In genomic region chr19:18470153-18470552, GRCh38 we compare ENCODE assay signal across 8 cellular contexts. TPM values are rescaled to one million over a fixed set of nuclear protein-coding genes. Genes with fewer than 3 reads are reported as not detected.
DNase-seq lines count a peak whose midpoint lies in the region; ATAC-seq, FAIRE-seq and TF ChIP-seq lines count a peak whose summit lies in the region.

No MANE protein-coding gene starts in this region.

- no peak overlapping the region for H3K18ac ChIP-seq in H9 (ENCODE audit: insufficient read length, low read depth, low read length)

- TF ChIP-seq POLR2A in adrenal gland (IDR thresholded peaks at IDR 0.05) (no peak), right lobe of liver (IDR thresholded peaks at IDR 0.05) (no peak)

- FAIRE-seq in RCC 7860 (lab: Jason Lieb, UNC): no peak

- no peak overlapping the region for H3T11ph ChIP-seq in H9 (ENCODE audit: low read length)

- no peak overlapping the region for H3K14ac ChIP-seq in H9 (ENCODE audit: insufficient read depth, low read length)

- H3K27me3 ChIP-seq in BLaER1 treated with 17β-estradiol and CSF1 and Interleukin-3, amounts not matched to agents 10 nM and 100 nM: no peaks in the 10 kb centered on the region
- no peaks in the 10 kb centered on the region for H3K27me3 ChIP-seq in H9 (ENCODE audit: insufficient read depth, low read length)
- H3K27me3 ChIP-seq in adrenal gland: no peaks in the 10 kb centered on the region
- H3K27me3 ChIP-seq in right lobe of liver: no peaks in the 10 kb centered on the region

- intact Hi-C loops in adrenal gland (cut with DNase I): loop anchor here (5.0 to 10.0 kb wide), 2 partner anchors 107 to 385 kb away; no protein-coding TSS in a partner anchor
- intact Hi-C loops in right lobe of liver (cut with DNase I): loop anchor here in 1 of 2 donors (10.0 kb wide), 1 partner anchor 95 kb away; no protein-coding TSS in a partner anchor

- DNase-seq in H9: peak; percentile 81
- peak in 1 of 7 donors; percentile 46 for DNase-seq in adrenal gland
- DNase-seq in right lobe of liver: peak in 2 of 3 donors; percentile 61 to 70
- no peak for DNase-seq in pons (ENCODE audit: low spot score)
- DNase-seq in RCC 7860 (ENCODE audit: low spot score): no peak

- H4K8ac ChIP-seq in H9 (replicated peaks; ENCODE audit: insufficient read length, low read depth, low read length): no peak overlapping the region

- H3K27ac ChIP-seq in BLaER1 treated with 17β-estradiol and CSF1 and Interleukin-3, amounts not matched to agents 10 nM and 100 nM: peak overlapping the region in 8 of 11 experiments; percentile 19 to 56 (median 42); a peak in 10 of 22 replicates
- H3K27ac ChIP-seq in H9 (ENCODE audit: insufficient read length, low read depth, low read length): no peak overlapping the region
- H3K27ac ChIP-seq in adrenal gland: peak overlapping the region in 1 of 5 donors; percentile 3
- H3K27ac ChIP-seq in right lobe of liver: peak overlapping the region; percentile 17 to 67 (median 63)

- H2BK15ac ChIP-seq in H9 (ENCODE audit: low read depth, low read length): no peak overlapping the region

- H3K27ac Mint-ChIP-seq in H9: peak overlapping the region; percentile 61 to 79 (median 76); a peak in 2 of 7 replicates

- no peak overlapping the region for H2AFZ ChIP-seq in H9 (ENCODE audit: low read length)

- H3K23me2 ChIP-seq in H9 (ENCODE audit: insufficient read length, low read depth, low read length, poor library complexity, severe bottlenecking): no peaks in the 10 kb centered on the region

- no peak overlapping the region for H3K4me3 Mint-ChIP-seq in H9

- no peak overlapping the region for H3K23ac ChIP-seq in H9 (ENCODE audit: insufficient read length, low read depth, low read length)

- H3K4me3 ChIP-seq in BLaER1 treated with 17β-estradiol and CSF1 and Interleukin-3, amounts not matched to agents 10 nM and 100 nM: no peak overlapping the region
- no peak overlapping the region for H3K4me3 ChIP-seq in adrenal gland
- no peak overlapping the region for H3K4me3 ChIP-seq in right lobe of liver

- H4K91ac ChIP-seq in H9 (ENCODE audit: insufficient read length, low read depth, low read length): no peak overlapping the region

- peak overlapping the region in 5 of 11 experiments; percentile 33 to 96 (median 68); a peak in 10 of 22 replicates for H3K4me2 ChIP-seq in BLaER1 treated with 17β-estradiol and CSF1 and Interleukin-3, amounts not matched to agents 10 nM and 100 nM
- no peak overlapping the region for H3K4me2 ChIP-seq in H9 (ENCODE audit: insufficient read depth, insufficient read length, low read length)

- H3K36me3 ChIP-seq in BLaER1 treated with 17β-estradiol and CSF1 and Interleukin-3, amounts not matched to agents 10 nM and 100 nM: peaks cover 20 to 91% (median 45%) of the 10 kb centered on the region in 11 experiments; a peak in 21 of 22 replicates
- H3K36me3 ChIP-seq in adrenal gland (replicated peaks in 1 of 2) (peaks cover 0 to 9% of the 10 kb centered on the region in 2 donors), right lobe of liver (no peaks in the 10 kb centered on the region)

- TF ChIP-seq CTCF in H9 (conservative IDR thresholded peaks at IDR 0.05) (peak; percentile 79), adrenal gland (IDR thresholded peaks at IDR 0.05) (peak in 5 of 6 experiments; percentile 15 to 50 (median 37)), right lobe of liver (IDR thresholded peaks at IDR 0.05) (peak; percentile 58 to 68 (median 62))

- no peak overlapping the region for H3K56ac ChIP-seq in H9 (ENCODE audit: insufficient read length, low read depth, low read length)

- H2BK5ac ChIP-seq in H9 (ENCODE audit: insufficient read length, low read length): no peak overlapping the region

- peak overlapping the region in 6 of 11 experiments; percentile 0 to 39 (median 21); a peak in 6 of 22 replicates for H3K9ac ChIP-seq in BLaER1 treated with 17β-estradiol and CSF1 and Interleukin-3, amounts not matched to agents 10 nM and 100 nM
- no peak overlapping the region for H3K9ac ChIP-seq in H9 (ENCODE audit: extremely low read depth, insufficient read length, low read length)

- H3K27me3 Mint-ChIP-seq in H9 (ENCODE audit: low read depth): no peaks in the 10 kb centered on the region

- H2BK120ac ChIP-seq in H9 (ENCODE audit: low read depth, low read length, poor library complexity, severe bottlenecking): no peak overlapping the region

- no peak overlapping the region for H2BK12ac ChIP-seq in H9 (ENCODE audit: insufficient read length, low read depth, low read length)

- H3K36me3 Mint-ChIP-seq in H9 (ENCODE audit: insufficient read depth in 1 of 3, low read depth in 3 of 3): peaks cover 0 to 5% (median 4%) of the 10 kb centered on the region in 3 experiments; a peak in 3 of 7 replicates

- H3K9me3 Mint-ChIP-seq in H9: no peaks in the 10 kb centered on the region

- no peak overlapping the region for H2AK5ac ChIP-seq in H9 (ENCODE audit: insufficient read length, low read length)

- peak; percentile 59 to 68 (median 63) for ATAC-seq in right lobe of liver
- no peak for ATAC-seq in HG03175 (IDR thresholded peaks at IDR 0.05; ENCODE audit: unreplicated experiment)
- no peak for ATAC-seq in GM19023 (IDR thresholded peaks at IDR 0.05; ENCODE audit: unreplicated experiment)

- WGBS in H9 (ENCODE audit: extremely low coverage, insufficient read length, low lambda C conversion rate): no CpG with 5 or more reads among the region's 5 CpGs
- 69 to 85% (median 77%) methylated on average over 4 to 5 of the region's 5 CpGs; no CpG with 5 or more reads in 1 of the 4 donors for WGBS in adrenal gland, 4 donors
- 20% methylated on average over 1 of the region's 5 CpGs for WGBS in right lobe of liver (ENCODE audit: insufficient coverage, low coverage, low lambda C conversion rate, missing lambda C conversion rate)

- H3K4me1 Mint-ChIP-seq in H9: peaks cover 5 to 7% of the 10 kb centered on the region in 2 experiments

- H3K79me1 ChIP-seq in H9 (ENCODE audit: insufficient read depth, low read depth, low read length, poor library complexity, severe bottlenecking): peaks cover 2% of the 10 kb centered on the region

- H3K9me3 ChIP-seq in BLaER1 treated with 17β-estradiol and CSF1 and Interleukin-3, amounts not matched to agents 10 nM and 100 nM (replicated peaks in 1 of 11): no peaks in the 10 kb centered on the region
- H3K9me3 ChIP-seq in H9 (ENCODE audit: control insufficient read depth, low read depth, low read length) (no peaks in the 10 kb centered on the region), adrenal gland (replicated peaks in 1 of 3) (no peaks in the 10 kb centered on the region), right lobe of liver (no peaks in the 10 kb centered on the region)

- H3K4me1 ChIP-seq in BLaER1 treated with 17β-estradiol and CSF1 and Interleukin-3, amounts not matched to agents 10 nM and 100 nM: peaks cover 21 to 99% (median 62%) of the 10 kb centered on the region in 10 experiments
- no peaks in the 10 kb centered on the region for H3K4me1 ChIP-seq in H9 (ENCODE audit: insufficient read depth, low read length)
- H3K4me1 ChIP-seq in adrenal gland (replicated peaks in 1 of 2): peaks cover 18 to 54% of the 10 kb centered on the region in 2 donors
- peaks cover 0 to 51% (median 21%) of the 10 kb centered on the region in 4 donors for H3K4me1 ChIP-seq in right lobe of liver

- H4K20me1 ChIP-seq in BLaER1 treated with 17β-estradiol and CSF1 and Interleukin-3, amounts not matched to agents 10 nM and 100 nM: peaks cover 42 to 93% (median 65%) of the 10 kb centered on the region in 11 experiments
- H4K20me1 ChIP-seq in H9 (ENCODE audit: control insufficient read depth, insufficient read depth, insufficient read length): no peaks in the 10 kb centered on the region

- no peak overlapping the region for H2BK20ac ChIP-seq in H9 (ENCODE audit: low read depth, low read length, poor library complexity, severe bottlenecking)

- H3K79me2 ChIP-seq in H9 (ENCODE audit: insufficient read depth, low read length): no peaks in the 10 kb centered on the region; the same call in 1 of the 2 replicates

- H4K5ac ChIP-seq in H9 (ENCODE audit: insufficient read length, low read depth, low read length): no peak overlapping the region

- no peak overlapping the region for H3K4ac ChIP-seq in H9 (ENCODE audit: low read depth, low read length)

RNA-seq across cellular contexts. Expression of gene ISYNA1, which starts 32.2 kb away (rescaled TPM):
- total RNA-seq in H9 (2021) (241 and 255 TPM in 2 replicates), adrenal gland (100 to 1,000 TPM in 3 of 8 donors, 10 to 100 TPM in 5; 32.3 to 211 (median 78.7) TPM), right lobe of liver (1 to 10 TPM; 6.5 to 8.3 (median 7.8) TPM)
- 100 to 1,000 TPM in 2 of 3 donors, 1 to 10 TPM in 1; 3.2 to 313 (median 125) TPM for polyA plus RNA-seq in adrenal gland

RNA-seq across cellular contexts. Expression of gene SSBP4, which starts 51.0 kb away (rescaled TPM):
- 46.1 and 50.0 TPM in 2 replicates for total RNA-seq in H9 (2021)
- total RNA-seq in adrenal gland: 100 to 1,000 TPM in 1 of 8 donors, 10 to 100 TPM in 7; 38.9 to 119 (median 73.7) TPM
- polyA plus RNA-seq in adrenal gland: 100 to 1,000 TPM in 2 of 3 donors, 1 to 10 TPM in 1; 9.1 to 160 (median 136) TPM
- 10 to 100 TPM; 12.8 to 23.9 (median 15.9) TPM for total RNA-seq in right lobe of liver

RNA-seq across cellular contexts. Expression of gene ELL, which starts 51.7 kb away (rescaled TPM):
- total RNA-seq in H9 (2021) (15.5 and 17.0 TPM in 2 replicates), adrenal gland (10 to 100 TPM in 7 of 8 donors, 1 to 10 TPM in 1; 9.8 to 28.3 (median 15.2) TPM), right lobe of liver (10 to 100 TPM in 2 of 6 experiments, 1 to 10 TPM in 4; 5.3 to 11.9 (median 8.6) TPM)
- polyA plus RNA-seq in adrenal gland: 10 to 100 TPM in 1 of 3 donors, 1 to 10 TPM in 2; 1.8 to 14.3 (median 9.1) TPM

Comparison
In these comparisons a context has a peak if more than half of its experiments do, and no peak if none do; other contexts are left out.
1. DNase-seq: peak in H9 (single experiment) and right lobe of liver (2 of 3); none in pons (single experiment) and RCC 7860 (single experiment).
2. ATAC-seq: peak in right lobe of liver (4 of 4); none in HG03175 (single experiment) and GM19023 (single experiment).
3. Peak in every context shown above with its lines, with median percentiles within 50 percentile points of each other: CTCF ChIP-seq.